24 cellular contexts compared by ENCODE assay signal in genomic region chr18:74861154-74861553, GRCh38.
A peak's percentile ranks its signal among the peaks of the same experiment; 100 is the strongest.
DNase-seq lines count a peak whose midpoint lies in the region; ATAC-seq and TF ChIP-seq lines count a peak whose summit lies in the region.
"Had no signal": no experiment of that assay in that cellular context is flagged by ENCODE, and none has a peak within 500 bp of the region (broad histone marks: within the 10 kb centered on the region; RNA-seq: fewer than 3 reads in every experiment).

No MANE protein-coding gene starts in this region.

- no peak for TF ChIP-seq POLR2A in IMR-90 (IDR thresholded peaks at IDR 0.05; ENCODE audit: low read depth, low read length)

- H3K9me3 Mint-ChIP-seq in activated naive CD8-positive, alpha-beta T cell treated with anti-CD3 and anti-CD28 coated beads, Interleukin-2, amount 50 U/mL, for 24 hours, result no peaks in the 10 kb centered on the region
- H3K9me3 Mint-ChIP-seq: CD4-positive, alpha-beta memory T cell; dendritic cell treated with granulocyte-macrophage colony-stimulating factor and Interleukin-4, amounts not matched to agents 40 ng/mL and 50 ng/mL, for 4 days; immature natural killer cell; memory B cell; nephron progenitor cell; stimulated activated naive CD8-positive, alpha-beta T cell treated with anti-CD3 and anti-CD28 coated beads, Interleukin-15, Interleukin-2, amounts not matched to agents 100 ng/mL and 50 ng/mL, for 24 hours had no signal

- H3K14ac ChIP-seq in IMR-90 (replicated peaks; ENCODE audit: low read depth, low read length), result no peak overlapping the region

- no peak overlapping the region for H3K56ac ChIP-seq in IMR-90 (ENCODE audit: extremely low read depth, insufficient read depth, low read length)

- H3K4me1 ChIP-seq in A673 (ENCODE audit: insufficient read depth, low read length, poor library complexity, severe bottlenecking) (no peaks in the 10 kb centered on the region), IMR-90 (ENCODE audit: control insufficient read depth, insufficient read depth, low read length) (peaks cover 5% of the 10 kb centered on the region; the same call in 1 of the 2 replicates), ascending aorta (no peaks in the 10 kb centered on the region)
- H3K4me1 ChIP-seq: prostate gland had no signal

- POLR2A ChIA-PET in A673 (lab: Charles Lee; ENCODE audit: low non-redundant PET) (no interaction called here), IMR-90 (lab: Charles Lee; ENCODE audit: unreplicated experiment) (interaction anchor here (0.5 kb wide), 1 partner anchor 19 kb away, joined by 3 read pairs; no protein-coding TSS in a partner anchor)

- H4K8ac ChIP-seq in IMR-90 (ENCODE audit: low read depth in 2 of 2, low read length in 2 of 2), result no peak overlapping the region

- H3K27ac Mint-ChIP-seq in activated naive CD8-positive, alpha-beta T cell treated with anti-CD3 and anti-CD28 coated beads, Interleukin-2, amount 50 U/mL, for 24 hours, result no peak overlapping the region
- H3K27ac Mint-ChIP-seq: CD4-positive, alpha-beta memory T cell; dendritic cell treated with granulocyte-macrophage colony-stimulating factor and Interleukin-4, amounts not matched to agents 40 ng/mL and 50 ng/mL, for 4 days; immature natural killer cell; memory B cell; nephron progenitor cell; stimulated activated naive CD8-positive, alpha-beta T cell treated with anti-CD3 and anti-CD28 coated beads, Interleukin-15, Interleukin-2, amounts not matched to agents 100 ng/mL and 50 ng/mL, for 24 hours; T-helper 17 cell had no signal

- no peaks in the 10 kb centered on the region for H3K36me3 ChIP-seq in A673 (ENCODE audit: insufficient read depth, low read length, poor library complexity, severe bottlenecking)
- H3K36me3 ChIP-seq in IMR-90 (ENCODE audit: control insufficient read depth, insufficient read depth, low read length), result no peaks in the 10 kb centered on the region
- H3K36me3 ChIP-seq in brain microvascular endothelial cell (replicated peaks), result no peaks in the 10 kb centered on the region
- no peaks in the 10 kb centered on the region for H3K36me3 ChIP-seq in ascending aorta
- H3K36me3 ChIP-seq: prostate gland had no signal

- H3K4me1 Mint-ChIP-seq in activated naive CD8-positive, alpha-beta T cell treated with anti-CD3 and anti-CD28 coated beads, Interleukin-2, amount 50 U/mL, for 24 hours, result no peaks in the 10 kb centered on the region
- H3K4me1 Mint-ChIP-seq: memory B cell had no signal

- H3K79me1 ChIP-seq in IMR-90 (ENCODE audit: low read depth in 1 of 2, low read length in 2 of 2), result no peaks in the 10 kb centered on the region; a peak in 1 of 4 replicates

- no peak overlapping the region for H2BK5ac ChIP-seq in IMR-90 (ENCODE audit: low read depth, low read length, poor library complexity, severe bottlenecking)

- no peak overlapping the region for H3K9ac ChIP-seq in IMR-90 (ENCODE audit: low read depth, low read length)

- no peak overlapping the region for H3K18ac ChIP-seq in IMR-90 (ENCODE audit: low read depth, low read length)

- CTCF ChIA-PET in A673 (lab: Charles Lee), result no interaction called here
- CTCF ChIA-PET in IMR-90 (lab: Yijun Ruan, JAX), result interaction anchor here (0.6 kb wide), 1 partner anchor 96 kb away, joined by 4 read pairs; no protein-coding TSS in a partner anchor

- H3K27me3 ChIP-seq in A673 (replicated peaks; ENCODE audit: insufficient read depth, low read depth, low read length, poor library complexity) (no peaks in the 10 kb centered on the region), IMR-90 (ENCODE audit: control insufficient read depth, insufficient read depth, low read length) (no peaks in the 10 kb centered on the region), brain microvascular endothelial cell (replicated peaks) (no peaks in the 10 kb centered on the region), ascending aorta (no peaks in the 10 kb centered on the region)

- H2BK20ac ChIP-seq in IMR-90 (ENCODE audit: low read depth, low read length), result no peak overlapping the region

- H3K4ac ChIP-seq in IMR-90 (ENCODE audit: low read depth, low read length), result no peak overlapping the region

- H3K9me3 ChIP-seq in A673 (ENCODE audit: low read depth, low read length, poor library complexity, severe bottlenecking), result no peaks in the 10 kb centered on the region
- H3K9me3 ChIP-seq in IMR-90 (ENCODE audit: control insufficient read depth, insufficient read depth, low read length), result no peaks in the 10 kb centered on the region
- no peaks in the 10 kb centered on the region for H3K9me3 ChIP-seq in ascending aorta
- H3K9me3 ChIP-seq: prostate gland had no signal

- dilution Hi-C loops in IMR-90 (cut with HindIII; ENCODE audit: low sequenced_read_pairs, unreplicated experiment), result no loop called here

- no peaks in the 10 kb centered on the region for H3K9me1 ChIP-seq in IMR-90 (ENCODE audit: insufficient read depth, low read length)

- H2BK120ac ChIP-seq in IMR-90 (ENCODE audit: low read depth, low read length), result no peak overlapping the region

- peaks cover 2% of the 10 kb centered on the region for H3K36me3 Mint-ChIP-seq in activated naive CD8-positive, alpha-beta T cell treated with anti-CD3 and anti-CD28 coated beads, Interleukin-2, amount 50 U/mL, for 24 hours (ENCODE audit: low read depth)
- H3K36me3 Mint-ChIP-seq: immature natural killer cell had no signal

- peak; percentile 93 for ATAC-seq in IMR-90 (ENCODE audit: low read depth)
- no peak for ATAC-seq in HG02870 (IDR thresholded peaks at IDR 0.05; ENCODE audit: unreplicated experiment)
- no peak for ATAC-seq in activated naive CD8-positive, alpha-beta T cell treated with anti-CD3 and anti-CD28 coated beads, Interleukin-2, amount 50 U/mL, for 24 hours
- ATAC-seq in HG02798 (IDR thresholded peaks at IDR 0.05; ENCODE audit: poor library complexity, unreplicated experiment), result no peak
- ATAC-seq: activated CD4-positive, CD25-positive, alpha-beta regulatory T cell treated with anti-CD3 and anti-CD28 coated beads, Interleukin-2, amount 50 U/mL, for 24 hours; T-helper 17 cell had no signal

- in situ Hi-C loops in IMR-90 (cut with MboI; ENCODE audit: low sequenced_read_pairs) (no loop called here), brain microvascular endothelial cell (cut with HindIII; ENCODE audit: low pct_ligation_motif_present, low sequenced_read_pairs) (no loop called here)

- H2AFZ ChIP-seq in IMR-90 (replicated peaks; ENCODE audit: low read length, poor library complexity), result no peak overlapping the region

- DNase-seq in A673 (ENCODE audit: low spot score) (peak; percentile 17), IMR-90 (peak; percentile 78), brain microvascular endothelial cell (peak; percentile 66), iris pigment epithelial cell (ENCODE audit: low read depth) (peak; percentile 85), ascending aorta (ENCODE audit: low spot score in 2 of 2) (no peak)
- DNase-seq in activated naive CD8-positive, alpha-beta T cell treated with anti-CD3 and anti-CD28 coated beads, Interleukin-2, amount 50 U/mL, for 24 hours, result no peak
- DNase-seq: activated gamma-delta T cell; aorta; CD4-positive, alpha-beta memory T cell; DMS79 treated with DMSO at 0.1 percent for 48 hours; H7; immature natural killer cell; NCI-H1417 treated with DMSO at 0.1 percent for 48 hours; nephron progenitor cell; SHP77 treated with DMSO at 0.1 percent for 48 hours; T-helper 17 cell had no signal

- TF ChIP-seq RAD21 in IMR-90 (IDR thresholded peaks at IDR 0.05; ENCODE audit: low read length), result no peak

- no peak overlapping the region for H4K91ac ChIP-seq in IMR-90 (ENCODE audit: insufficient read depth, low read depth, low read length)

- H3K27ac ChIP-seq in A673 (ENCODE audit: low read depth, low read length, poor library complexity, severe bottlenecking), result no peak overlapping the region
- H3K27ac ChIP-seq in IMR-90 (ENCODE audit: insufficient read depth, low read length), result no peak overlapping the region
- H3K27ac ChIP-seq in brain microvascular endothelial cell, result no peak overlapping the region
- no peak overlapping the region for H3K27ac ChIP-seq in ascending aorta
- H3K27ac ChIP-seq: epithelial cell of prostate, prostate gland had no signal

- BruUV-seq in A673 (replicated peaks; lab: Mats Ljungman, UMichigan) (no TSS peak), IMR-90 (replicated peaks; lab: Mats Ljungman, UMichigan) (no TSS peak)

- H2BK15ac ChIP-seq in IMR-90 (ENCODE audit: low read depth, low read length), result no peak overlapping the region

- intact Hi-C loops in A673 (cut with micrococcal nuclease; ENCODE audit: unreplicated experiment) (no loop called here), IMR-90 (cut with micrococcal nuclease) (no loop called here), ascending aorta (cut with DNase I) (no loop called here)

- no CpG with 5 or more reads among the region's 4 CpGs for WGBS in IMR-90 (ENCODE audit: extremely low coverage in 2 of 2, insufficient read length in 1 of 2), 2 experiments

- H3K4me2 ChIP-seq in IMR-90 (ENCODE audit: low read depth, low read length), result no peak overlapping the region

- H2AK5ac ChIP-seq in IMR-90 (ENCODE audit: low read depth, low read length), result no peak overlapping the region

- H3K23ac ChIP-seq in IMR-90 (ENCODE audit: low read depth, low read length), result no peak overlapping the region

- H2AK9ac ChIP-seq in IMR-90 (replicated peaks; ENCODE audit: low read depth, low read length, poor library complexity), result no peak overlapping the region

- H3K27me3 Mint-ChIP-seq in activated naive CD8-positive, alpha-beta T cell treated with anti-CD3 and anti-CD28 coated beads, Interleukin-2, amount 50 U/mL, for 24 hours, result no peaks in the 10 kb centered on the region
- H3K27me3 Mint-ChIP-seq: CD4-positive, alpha-beta memory T cell; dendritic cell treated with granulocyte-macrophage colony-stimulating factor and Interleukin-4, amounts not matched to agents 40 ng/mL and 50 ng/mL, for 4 days; memory B cell; stimulated activated naive CD8-positive, alpha-beta T cell treated with anti-CD3 and anti-CD28 coated beads, Interleukin-15, Interleukin-2, amounts not matched to agents 100 ng/mL and 50 ng/mL, for 24 hours; T-helper 17 cell had no signal

- H3K4me3 ChIP-seq in A673 (ENCODE audit: low read depth, low read length, poor library complexity, severe bottlenecking) (no peak overlapping the region), IMR-90 (ENCODE audit: insufficient read depth, low read depth, low read length) (no peak overlapping the region), brain microvascular endothelial cell (ENCODE audit: low read depth, low read length) (no peak overlapping the region), ascending aorta (no peak overlapping the region)
- H3K4me3 ChIP-seq: prostate gland had no signal

- no peaks in the 10 kb centered on the region for H4K20me1 ChIP-seq in IMR-90 (ENCODE audit: insufficient read depth, low read length)

- H3K4me3 Mint-ChIP-seq in activated naive CD8-positive, alpha-beta T cell treated with anti-CD3 and anti-CD28 coated beads, Interleukin-2, amount 50 U/mL, for 24 hours, result no peak overlapping the region
- H3K4me3 Mint-ChIP-seq: CD4-positive, alpha-beta memory T cell; dendritic cell treated with granulocyte-macrophage colony-stimulating factor and Interleukin-4, amounts not matched to agents 40 ng/mL and 50 ng/mL, for 4 days; immature natural killer cell; memory B cell; nephron progenitor cell; stimulated activated naive CD8-positive, alpha-beta T cell treated with anti-CD3 and anti-CD28 coated beads, Interleukin-15, Interleukin-2, amounts not matched to agents 100 ng/mL and 50 ng/mL, for 24 hours; T-helper 17 cell had no signal

- TF ChIP-seq CTCF in A673 (conservative IDR thresholded peaks at IDR 0.05; ENCODE audit: low read depth, low read length) (no peak), IMR-90 (conservative IDR thresholded peaks at IDR 0.05; ENCODE audit: low read depth, low read length) (no peak), brain microvascular endothelial cell (IDR thresholded peaks at IDR 0.05; ENCODE audit: low read depth, low read length, missing control alignments) (no peak), ascending aorta (IDR thresholded peaks at IDR 0.05) (no peak)

- no peak overlapping the region for H4K5ac ChIP-seq in IMR-90 (ENCODE audit: low read depth, low read length)

Comparison
In these comparisons a context has a peak if more than half of its experiments do, and no peak if none do; other contexts are left out.
1. DNase-seq: peak in A673 (single experiment), IMR-90 (single experiment), brain microvascular endothelial cell (single experiment) and iris pigment epithelial cell (single experiment); none in activated naive CD8-positive, alpha-beta T cell treated with anti-CD3 and anti-CD28 coated beads, Interleukin-2, amount 50 U/mL, for 24 hours (single experiment) and ascending aorta (0 of 2).